ENCODE assay signal across 17 cellular contexts in genomic region chr4:189809885-189810284, GRCh38.
DNase-seq lines count a peak whose midpoint lies in the region; ATAC-seq and TF ChIP-seq lines count a peak whose summit lies in the region.
"Had no signal": no experiment of that assay in that cellular context is flagged by ENCODE, and none has a peak within 500 bp of the region (broad histone marks: within the 10 kb centered on the region; RNA-seq: fewer than 3 reads in every experiment).

No MANE protein-coding gene starts in this region.

- H3K4me3 ChIP-seq in SK-N-SH (ENCODE audit: low read depth in 2 of 2, low read length in 1 of 2), result no peak overlapping the region
- H3K4me3 ChIP-seq in right atrium auricular region, result peak overlapping the region; percentile 11 to 29
- H3K4me3 ChIP-seq: BLaER1 had no signal

- H3K79me2 ChIP-seq in SK-N-SH (ENCODE audit: insufficient read depth), result no peaks in the 10 kb centered on the region

- no peak overlapping the region for H2AFZ ChIP-seq in SK-N-SH (ENCODE audit: low read depth)

- peak; percentile 74 for ATAC-seq in SK-N-SH treated with all-trans-retinoic acid at 6 μM for 48 hours
- ATAC-seq in left cardiac atrium, result no peak
- ATAC-seq in GM19452 (IDR thresholded peaks at IDR 0.05; ENCODE audit: unreplicated experiment), result no peak
- ATAC-seq: HepG2 had no signal

- H3K27me3 Mint-ChIP-seq in endothelial cell (ENCODE audit: unreplicated experiment), result no peaks in the 10 kb centered on the region

- H4K20me1 ChIP-seq in SK-N-SH (ENCODE audit: insufficient read depth), result no peaks in the 10 kb centered on the region
- H4K20me1 ChIP-seq: BLaER1 had no signal

- H3F3A ChIP-seq in SK-N-SH (replicated peaks; ENCODE audit: insufficient read depth), result no peaks in the 10 kb centered on the region

- intact Hi-C loops in left cardiac atrium (cut with DNase I), result no loop called here

- H3K4me3 Mint-ChIP-seq in endothelial cell (ENCODE audit: unreplicated experiment), result no peak overlapping the region
- H3K4me3 Mint-ChIP-seq: CD8-positive, alpha-beta memory T cell; HFFc6 had no signal

- TF ChIP-seq CTCF in SK-N-SH (IDR thresholded peaks at IDR 0.05), result no peak
- TF ChIP-seq CTCF in right atrium auricular region (IDR thresholded peaks at IDR 0.05), result no peak
- TF ChIP-seq CTCF in endothelial cell (IDR thresholded peaks at IDR 0.05; ENCODE audit: unreplicated experiment), result no peak

- peaks cover 27% of the 10 kb centered on the region for H3K9me3 Mint-ChIP-seq in endothelial cell (ENCODE audit: unreplicated experiment)

- H3K4me2 ChIP-seq in SK-N-SH, result no peak overlapping the region
- H3K4me2 ChIP-seq: BLaER1 had no signal

- POLR2A ChIA-PET in SK-N-SH (lab: Yijun Ruan, JAX), result no interaction called here

- TF ChIP-seq EP300 in SK-N-SH (IDR thresholded peaks at IDR 0.05; ENCODE audit: borderline replicate concordance in 1 of 2, low read depth in 1 of 2, low read length in 1 of 2), result no peak

- peak overlapping the region; percentile 39 for H3K27ac Mint-ChIP-seq in endothelial cell (ENCODE audit: unreplicated experiment)
- H3K27ac Mint-ChIP-seq: CD8-positive, alpha-beta memory T cell; HFFc6 had no signal

- DNase-seq in SK-N-SH, result no peak
- no peak for DNase-seq in right atrium auricular region (ENCODE audit: low spot score)
- no peak for DNase-seq in left cardiac atrium
- no peak for DNase-seq in endothelial cell (ENCODE audit: low spot score)
- no peak for DNase-seq in DMS79 treated with DMSO at 0.1 percent for 48 hours (lab: John Stamatoyannopoulos, UW)
- no peak for DNase-seq in DMS79 (lab: John Stamatoyannopoulos, UW)
- DNase-seq: AML-193; CD8-positive, alpha-beta memory T cell; DMS 273 treated with DMSO at 0.1 percent for 48 hours; GDM1; HCEC 1CT; HFFc6 had no signal

- no peaks in the 10 kb centered on the region for H3K9me2 ChIP-seq in SK-N-SH

- H3K4me1 ChIP-seq in SK-N-SH (ENCODE audit: control insufficient read depth in 1 of 2, insufficient read depth in 2 of 2, low read depth in 1 of 2, low read length in 1 of 2), result no peaks in the 10 kb centered on the region
- no peaks in the 10 kb centered on the region for H3K4me1 ChIP-seq in right atrium auricular region
- H3K4me1 ChIP-seq: BLaER1 had no signal

- CTCF ChIA-PET in SK-N-SH (lab: Yijun Ruan, JAX), result interaction anchor here (1.1 kb wide), 1 partner anchor 16 kb away, joined by 3 read pairs; no protein-coding TSS in a partner anchor

- H3K9me3 ChIP-seq in SK-N-SH (no peaks in the 10 kb centered on the region), right atrium auricular region (no peaks in the 10 kb centered on the region)

- no peaks in the 10 kb centered on the region for H3K4me1 Mint-ChIP-seq in endothelial cell (ENCODE audit: unreplicated experiment)
- H3K4me1 Mint-ChIP-seq: CD8-positive, alpha-beta memory T cell had no signal

- no peaks in the 10 kb centered on the region for H3K36me3 ChIP-seq in SK-N-SH (replicated peaks in 1 of 2; ENCODE audit: control insufficient read depth in 1 of 2, insufficient read depth in 2 of 2, low read length in 1 of 2)
- no peaks in the 10 kb centered on the region for H3K36me3 ChIP-seq in right atrium auricular region
- H3K36me3 ChIP-seq: BLaER1 had no signal

- H3K9ac ChIP-seq in SK-N-SH, result no peak overlapping the region
- H3K9ac ChIP-seq: BLaER1 had no signal

- no peak overlapping the region for H3K27ac ChIP-seq in SK-N-SH (ENCODE audit: low read depth in 2 of 2, low read length in 1 of 2)
- no peak overlapping the region for H3K27ac ChIP-seq in right atrium auricular region
- H3K27ac ChIP-seq: 22Rv1, BLaER1 had no signal

- no peaks in the 10 kb centered on the region for H3K27me3 ChIP-seq in SK-N-SH (ENCODE audit: insufficient read depth)
- H3K27me3 ChIP-seq in right atrium auricular region, result no peaks in the 10 kb centered on the region
- H3K27me3 ChIP-seq: BLaER1 had no signal

- TF ChIP-seq RAD21 in SK-N-SH (IDR thresholded peaks at IDR 0.05; ENCODE audit: low read length), result no peak

- H3K36me3 Mint-ChIP-seq in endothelial cell (ENCODE audit: low read depth, unreplicated experiment), result no peaks in the 10 kb centered on the region

- 37% methylated on average over 10 of the region's 10 CpGs for WGBS in SK-N-SH (ENCODE audit: low lambda C conversion rate)

TF ChIP-seq in SK-N-SH treated with all-trans-retinoic acid at 6 μM for 48 hours, 23 proteins besides CTCF, POLR2A, EP300 and RAD21 (continues in another document):
- TF ChIP-seq ZNF565 (CRISPR knock-in tag; conservative IDR thresholded peaks at IDR 0.05; ENCODE audit: low read depth) (no peak), TCF4 (CRISPR knock-in tag; IDR thresholded peaks at IDR 0.05; ENCODE audit: borderline replicate concordance) (no peak), ISL1 (CRISPR knock-in tag; IDR thresholded peaks at IDR 0.05) (peak; percentile 84)
- TF ChIP-seq, protein P1, sequence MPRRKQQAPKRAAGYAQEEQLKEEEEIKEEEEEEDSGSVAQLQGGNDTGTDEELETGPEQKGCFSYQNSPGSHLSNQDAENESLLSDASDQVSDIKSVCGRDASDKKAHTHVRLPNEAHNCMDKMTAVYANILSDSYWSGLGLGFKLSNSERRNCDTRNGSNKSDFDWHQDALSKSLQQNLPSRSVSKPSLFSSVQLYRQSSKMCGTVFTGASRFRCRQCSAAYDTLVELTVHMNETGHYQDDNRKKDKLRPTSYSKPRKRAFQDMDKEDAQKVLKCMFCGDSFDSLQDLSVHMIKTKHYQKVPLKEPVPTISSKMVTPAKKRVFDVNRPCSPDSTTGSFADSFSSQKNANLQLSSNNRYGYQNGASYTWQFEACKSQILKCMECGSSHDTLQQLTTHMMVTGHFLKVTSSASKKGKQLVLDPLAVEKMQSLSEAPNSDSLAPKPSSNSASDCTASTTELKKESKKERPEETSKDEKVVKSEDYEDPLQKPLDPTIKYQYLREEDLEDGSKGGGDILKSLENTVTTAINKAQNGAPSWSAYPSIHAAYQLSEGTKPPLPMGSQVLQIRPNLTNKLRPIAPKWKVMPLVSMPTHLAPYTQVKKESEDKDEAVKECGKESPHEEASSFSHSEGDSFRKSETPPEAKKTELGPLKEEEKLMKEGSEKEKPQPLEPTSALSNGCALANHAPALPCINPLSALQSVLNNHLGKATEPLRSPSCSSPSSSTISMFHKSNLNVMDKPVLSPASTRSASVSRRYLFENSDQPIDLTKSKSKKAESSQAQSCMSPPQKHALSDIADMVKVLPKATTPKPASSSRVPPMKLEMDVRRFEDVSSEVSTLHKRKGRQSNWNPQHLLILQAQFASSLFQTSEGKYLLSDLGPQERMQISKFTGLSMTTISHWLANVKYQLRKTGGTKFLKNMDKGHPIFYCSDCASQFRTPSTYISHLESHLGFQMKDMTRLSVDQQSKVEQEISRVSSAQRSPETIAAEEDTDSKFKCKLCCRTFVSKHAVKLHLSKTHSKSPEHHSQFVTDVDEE (CRISPR knock-in tag; IDR thresholded peaks at IDR 0.05), result no peak

TF ChIP-seq in SK-N-SH, 30 proteins besides CTCF, POLR2A, EP300 and RAD21:
- TF ChIP-seq NRF1 (IDR thresholded peaks at IDR 0.05; ENCODE audit: low read depth, low read length) (no peak), ELF1 (IDR thresholded peaks at IDR 0.05) (no peak), IRF3 (IDR thresholded peaks at IDR 0.05; ENCODE audit: low read depth, low read length) (no peak), MEF2A (IDR thresholded peaks at IDR 0.05; ENCODE audit: borderline replicate concordance, low read depth) (no peak), FOXJ3 (CRISPR knock-in tag; IDR thresholded peaks at IDR 0.05) (no peak)

Comparison
In these comparisons a context has a peak if more than half of its experiments do, and no peak if none do; other contexts are left out.
1. H3K4me3 ChIP-seq: peak in right atrium auricular region (2 of 2); none in SK-N-SH (0 of 2).